In genomic region chr14:74660863-74661262, GRCh38 we compare ENCODE assay signal across 1 cellular context.
TF ChIP-seq lines count a peak whose summit lies in the region.

No MANE protein-coding gene starts in this region.

TF ChIP-seq in Ishikawa, 13 proteins besides CTCF, POLR2A, EP300 and RAD21:
- TF ChIP-seq REST (IDR thresholded peaks at IDR 0.05; ENCODE audit: low read depth) (peak; percentile 85), TCF12 (IDR thresholded peaks at IDR 0.05; ENCODE audit: low read depth) (no peak)
